22 cellular contexts compared by ENCODE assay signal in genomic region chr7:39525926-39526325, GRCh38. TPM values are rescaled to one million over a fixed set of nuclear protein-coding genes. Genes with fewer than 3 reads are reported as not detected.
DNase-seq lines count a peak whose midpoint lies in the region; ATAC-seq and TF ChIP-seq lines count a peak whose summit lies in the region.
"Had no signal": no experiment of that assay in that cellular context is flagged by ENCODE, and none has a peak within 500 bp of the region (broad histone marks: within the 10 kb centered on the region; RNA-seq: fewer than 3 reads in every experiment).

No MANE protein-coding gene starts in this region.

- intact Hi-C loops in IMR-90 (cut with micrococcal nuclease) = no loop called here

- no TSS peak for BruUV-seq in IMR-90 (replicated peaks; lab: Mats Ljungman, UMichigan)

- H3K4me1 ChIP-seq in IMR-90 (ENCODE audit: control insufficient read depth, insufficient read depth, low read length) (no peaks in the 10 kb centered on the region), mesenchymal stem cell (ENCODE audit: control insufficient read depth, insufficient read depth, low read depth, low read length) (no peaks in the 10 kb centered on the region)
- H3K4me1 ChIP-seq: BLaER1 had no signal

- H3K56ac ChIP-seq in IMR-90 (ENCODE audit: extremely low read depth, insufficient read depth, low read length) = no peak overlapping the region

- DNase-seq in EH (ENCODE audit: low read depth) (peak; percentile 32), IMR-90 (no peak), cardiac fibroblast (ENCODE audit: low read depth in 2 of 2) (peak; percentile 18 to 48), foreskin fibroblast (peak; percentile 7 to 35), germinal center (ENCODE audit: low spot score) (no peak), mesenchymal stem cell (no peak)
- DNase-seq: CD4-positive, alpha-beta memory T cell; COR-L47; DMS53; EL; GF-D8; H9; NCI-H2029; NCI-H446; NCI-H524 treated with DMSO at 0.1 percent for 48 hours; NCI-H774; PC-3; SK-N-SH had no signal

- H3K9me3 ChIP-seq in IMR-90 (ENCODE audit: control insufficient read depth, insufficient read depth, low read length) (no peaks in the 10 kb centered on the region), mesenchymal stem cell (ENCODE audit: control insufficient read depth, low read length) (no peaks in the 10 kb centered on the region)
- H3K9me3 ChIP-seq: BLaER1, SK-N-SH had no signal

- H3K23ac ChIP-seq in IMR-90 (ENCODE audit: low read depth, low read length) (no peak overlapping the region), mesenchymal stem cell (ENCODE audit: low read length in 2 of 2) (no peak overlapping the region)

- H4K5ac ChIP-seq in IMR-90 (ENCODE audit: low read depth, low read length) = no peak overlapping the region

- H2BK15ac ChIP-seq in IMR-90 (ENCODE audit: low read depth, low read length) = no peak overlapping the region
- no peak overlapping the region for H2BK15ac ChIP-seq in mesenchymal stem cell (ENCODE audit: low read depth, poor library complexity, severe bottlenecking)

- H3K18ac ChIP-seq in IMR-90 (ENCODE audit: low read depth, low read length) (no peak overlapping the region), mesenchymal stem cell (ENCODE audit: low read depth in 1 of 2, low read length in 2 of 2) (no peak overlapping the region)

- H2BK120ac ChIP-seq in IMR-90 (ENCODE audit: low read depth, low read length) = no peak overlapping the region
- no peak overlapping the region for H2BK120ac ChIP-seq in mesenchymal stem cell (ENCODE audit: low read depth, low read length)

- H3K9ac ChIP-seq in IMR-90 (ENCODE audit: low read depth, low read length) (no peak overlapping the region), mesenchymal stem cell (ENCODE audit: low read length) (no peak overlapping the region)
- H3K9ac ChIP-seq: BLaER1, KMS-11, SK-N-SH had no signal

- no peak overlapping the region for H3K4me2 ChIP-seq in IMR-90 (ENCODE audit: low read depth, low read length)
- no peak overlapping the region for H3K4me2 ChIP-seq in mesenchymal stem cell (ENCODE audit: low read length, poor library complexity, severe bottlenecking)
- H3K4me2 ChIP-seq: BLaER1, KMS-11, SK-N-SH had no signal

- H3K4me3 ChIP-seq in IMR-90 (ENCODE audit: insufficient read depth, low read depth, low read length) (no peak overlapping the region), cardiac fibroblast (replicated peaks in 1 of 2; ENCODE audit: low read depth in 2 of 2, low read length in 2 of 2) (no peak overlapping the region), foreskin fibroblast (ENCODE audit: low read depth in 1 of 2, low read length in 2 of 2) (no peak overlapping the region), mesenchymal stem cell (ENCODE audit: insufficient read depth in 1 of 2, low read depth in 1 of 2, low read length in 2 of 2) (no peak overlapping the region)
- H3K4me3 ChIP-seq: BLaER1 had no signal

- H4K8ac ChIP-seq in IMR-90 (ENCODE audit: low read depth in 2 of 2, low read length in 2 of 2) = no peak overlapping the region
- H4K8ac ChIP-seq in mesenchymal stem cell (ENCODE audit: low read length) = no peak overlapping the region

- in situ Hi-C loops in IMR-90 (cut with MboI; ENCODE audit: low sequenced_read_pairs) = no loop called here

- H4K20me1 ChIP-seq in IMR-90 (ENCODE audit: insufficient read depth, low read length) = no peaks in the 10 kb centered on the region
- H4K20me1 ChIP-seq: BLaER1 had no signal

- H3K27me3 ChIP-seq in IMR-90 (ENCODE audit: control insufficient read depth, insufficient read depth, low read length) (peaks cover 4% of the 10 kb centered on the region), mesenchymal stem cell (ENCODE audit: control insufficient read depth in 1 of 2, insufficient read depth in 1 of 2, low read length in 2 of 2) (peaks cover 11 to 25% of the 10 kb centered on the region in 2 experiments)
- H3K27me3 ChIP-seq: BLaER1 had no signal

- H3K79me1 ChIP-seq in IMR-90 (ENCODE audit: low read depth in 1 of 2, low read length in 2 of 2) (no peaks in the 10 kb centered on the region), mesenchymal stem cell (replicated peaks; ENCODE audit: low read length, poor library complexity, severe bottlenecking) (no peaks in the 10 kb centered on the region)

- TF ChIP-seq RAD21 in IMR-90 (IDR thresholded peaks at IDR 0.05; ENCODE audit: low read length) = no peak

- TF ChIP-seq CTCF in IMR-90 (conservative IDR thresholded peaks at IDR 0.05; ENCODE audit: low read depth, low read length) (no peak), cardiac fibroblast (IDR thresholded peaks at IDR 0.05; ENCODE audit: low read depth, low read length) (no peak), foreskin fibroblast (IDR thresholded peaks at IDR 0.05; ENCODE audit: low read depth, low read length) (no peak)

- dilution Hi-C loops in IMR-90 (cut with HindIII; ENCODE audit: low sequenced_read_pairs, unreplicated experiment) = no loop called here

- no peak for TF ChIP-seq POLR2A in IMR-90 (IDR thresholded peaks at IDR 0.05; ENCODE audit: low read depth, low read length)

- POLR2A ChIA-PET in IMR-90 (lab: Charles Lee; ENCODE audit: unreplicated experiment) = no interaction called here

- no peak overlapping the region for H2BK12ac ChIP-seq in mesenchymal stem cell (ENCODE audit: low read length in 2 of 2)

- H2BK5ac ChIP-seq in IMR-90 (ENCODE audit: low read depth, low read length, poor library complexity, severe bottlenecking) (no peak overlapping the region), mesenchymal stem cell (ENCODE audit: low read depth, low read length, poor library complexity, severe bottlenecking) (no peak overlapping the region)

- no peak for ATAC-seq in IMR-90 (ENCODE audit: low read depth)
- no peak for ATAC-seq in HG03520 (IDR thresholded peaks at IDR 0.05; ENCODE audit: unreplicated experiment)
- no peak for ATAC-seq in GM19397 (IDR thresholded peaks at IDR 0.05; ENCODE audit: unreplicated experiment)
- ATAC-seq: PC-3 had no signal

- H3K36me3 ChIP-seq in IMR-90 (ENCODE audit: control insufficient read depth, insufficient read depth, low read length) (no peaks in the 10 kb centered on the region), mesenchymal stem cell (ENCODE audit: control insufficient read depth in 1 of 2, insufficient read depth in 2 of 2, low read depth in 1 of 2, low read length in 2 of 2) (no peaks in the 10 kb centered on the region)
- H3K36me3 ChIP-seq: BLaER1 had no signal

- H3K4ac ChIP-seq in IMR-90 (ENCODE audit: low read depth, low read length) (no peak overlapping the region), mesenchymal stem cell (ENCODE audit: low read depth in 1 of 2, low read length in 2 of 2) (no peak overlapping the region)

- no peak overlapping the region for H2BK20ac ChIP-seq in IMR-90 (ENCODE audit: low read depth, low read length)

- no peak overlapping the region for H3K27ac ChIP-seq in IMR-90 (ENCODE audit: insufficient read depth, low read length)
- H3K27ac ChIP-seq in mesenchymal stem cell (ENCODE audit: low read length, poor library complexity, severe bottlenecking) = no peak overlapping the region
- H3K27ac ChIP-seq: BLaER1, KMS-11 had no signal

- H2AK9ac ChIP-seq in IMR-90 (replicated peaks; ENCODE audit: low read depth, low read length, poor library complexity) = no peak overlapping the region

- no peak overlapping the region for H2AFZ ChIP-seq in IMR-90 (replicated peaks; ENCODE audit: low read length, poor library complexity)
- H2AFZ ChIP-seq in mesenchymal stem cell (ENCODE audit: low read depth, low read length) = no peak overlapping the region

- H3K9me1 ChIP-seq in IMR-90 (ENCODE audit: insufficient read depth, low read length) = no peaks in the 10 kb centered on the region

- CTCF ChIA-PET in IMR-90 (lab: Yijun Ruan, JAX) = no interaction called here

- H2AK5ac ChIP-seq in IMR-90 (ENCODE audit: low read depth, low read length) = no peak overlapping the region
- no peak overlapping the region for H2AK5ac ChIP-seq in mesenchymal stem cell (ENCODE audit: low read length, severe bottlenecking)

- H3K14ac ChIP-seq in IMR-90 (replicated peaks; ENCODE audit: low read depth, low read length) (no peak overlapping the region), mesenchymal stem cell (ENCODE audit: low read length in 2 of 2) (no peak overlapping the region)

- H4K91ac ChIP-seq in IMR-90 (ENCODE audit: insufficient read depth, low read depth, low read length) = no peak overlapping the region
- no peak overlapping the region for H4K91ac ChIP-seq in mesenchymal stem cell (ENCODE audit: low read length)

- no CpG with 5 or more reads among the region's 1 CpG for WGBS in IMR-90 (ENCODE audit: extremely low coverage in 2 of 2, insufficient read length in 1 of 2), 2 experiments
- WGBS in mesenchymal stem cell = no CpG with 5 or more reads among the region's 1 CpG

TF ChIP-seq in IMR-90, 13 proteins besides CTCF, POLR2A, EP300 and RAD21:
- TF ChIP-seq RCOR1 (IDR thresholded peaks at IDR 0.05; ENCODE audit: insufficient replicate concordance, low read length) = no peak
- TF ChIP-seq CEBPB (IDR thresholded peaks at IDR 0.05; ENCODE audit: low read depth, low read length) = peak; percentile 16; the same call in 1 of the 2 replicates

RNA-seq across cellular contexts. Expression of gene YAE1, which starts 40.3 kb away (rescaled TPM):
- 36.7 and 37.8 TPM in 2 replicates for total RNA-seq in IMR-90 (2012; rRNA removed)
- 23.9 and 28.6 TPM in 2 replicates for polyA plus RNA-seq in IMR-90 (2012; rRNA removed)
- polyA plus RNA-seq in IMR-90 (2012; cell fraction: cytosol; rRNA removed) = 4.0 and 8.9 TPM in 2 replicates
- polyA plus RNA-seq in IMR-90 (2012; cell fraction: nucleus; rRNA removed; ENCODE audit: low replicate concordance) = 2.0 and 15.9 TPM in 2 replicates
- polyA plus RNA-seq in mesenchymal stem cell (2013, experiment 1 of 2) = 18.7 TPM
- 19.6 TPM for polyA plus RNA-seq in mesenchymal stem cell (2013, experiment 2 of 2)

Comparison
In these comparisons a context has a peak if more than half of its experiments do, and no peak if none do; other contexts are left out.
1. DNase-seq: peak in EH (single experiment), cardiac fibroblast (2 of 2) and foreskin fibroblast (2 of 2); none in IMR-90 (single experiment), germinal center (single experiment) and mesenchymal stem cell (single experiment).